Comparison of ENCODE assay signal across 12 cellular contexts in the genomic region with DNA sequence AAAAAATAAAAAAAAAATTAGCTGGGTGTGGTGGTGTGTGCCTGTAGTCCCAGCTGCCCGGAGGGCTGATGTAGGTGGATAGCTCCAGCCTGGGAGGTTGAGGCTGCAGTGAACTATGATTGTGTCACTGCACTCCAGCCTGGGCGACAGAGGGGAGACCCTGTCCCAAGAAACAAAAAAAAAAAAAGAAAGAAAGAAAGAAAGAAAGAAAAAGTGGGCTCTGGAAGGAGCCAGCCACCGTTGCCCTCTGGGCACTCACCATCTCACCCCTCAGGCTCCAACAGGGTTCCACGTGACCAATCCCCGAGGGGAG.
DNase-seq lines count a peak whose midpoint lies in the region; ATAC-seq and TF ChIP-seq lines count a peak whose summit lies in the region.
"Had no signal": no experiment of that assay in that cellular context is flagged by ENCODE, and none has a peak within 500 bp of the region (broad histone marks: within the 10 kb centered on the region; RNA-seq: fewer than 3 reads in every experiment).

No MANE protein-coding gene starts in this region.

- H3K36me3 ChIP-seq in mammary epithelial cell (ENCODE audit: insufficient read depth, low read length) (no peaks in the 10 kb centered on the region), muscle layer of colon (ENCODE audit: insufficient read depth, low read length) (no peaks in the 10 kb centered on the region), tibial nerve (no peaks in the 10 kb centered on the region)
- H3K36me3 ChIP-seq: HAP-1, thoracic aorta had no signal

- H3K9me3 ChIP-seq in mammary epithelial cell (replicated peaks; ENCODE audit: insufficient read depth, low read length) (no peaks in the 10 kb centered on the region), muscle layer of colon (ENCODE audit: low read length) (no peaks in the 10 kb centered on the region), tibial nerve (no peaks in the 10 kb centered on the region)
- H3K9me3 ChIP-seq: HAP-1, thoracic aorta had no signal

- peaks cover 72% of the 10 kb centered on the region for H3K4me1 ChIP-seq in mammary epithelial cell (ENCODE audit: insufficient read depth, low read length)
- H3K4me1 ChIP-seq in muscle layer of colon (ENCODE audit: insufficient read depth, low read length): peaks cover 58% of the 10 kb centered on the region
- peaks cover 0 to 74% (median 45%) of the 10 kb centered on the region in 4 donors for H3K4me1 ChIP-seq in tibial nerve

- no peak for ATAC-seq in HG02759 (IDR thresholded peaks at IDR 0.05; ENCODE audit: unreplicated experiment)

- H3K9ac ChIP-seq in mammary epithelial cell (ENCODE audit: insufficient read depth, low read length) (no peak overlapping the region), muscle layer of colon (ENCODE audit: low read length) (no peak overlapping the region)

- WGBS in mammary epithelial cell (ENCODE audit: low coverage, missing lambda C conversion rate): 70% methylated on average over 2 of the region's 5 CpGs
- 69 to 75% methylated on average over 5 of the region's 5 CpGs for WGBS in tibial nerve, 2 donors

- CTCF ChIA-PET in mammary epithelial cell (lab: Charles Lee; ENCODE audit: low non-redundant PET): interaction anchor here (1.5 kb wide), 1 partner anchor 101 kb away, joined by 10 read pairs; no protein-coding TSS in a partner anchor

- H3K4me3 ChIP-seq in mammary epithelial cell (replicated peaks in 1 of 3; ENCODE audit: insufficient read depth in 1 of 3, low read depth in 2 of 3, low read length in 3 of 3) (no peak overlapping the region), muscle layer of colon (ENCODE audit: low read depth in 1 of 2, low read length in 2 of 2) (no peak overlapping the region), tibial nerve (no peak overlapping the region)
- H3K4me3 ChIP-seq: HAP-1, thoracic aorta had no signal

- H3K27ac ChIP-seq in mammary epithelial cell (ENCODE audit: insufficient read depth, low read depth, low read length) (peak overlapping the region; percentile 77), muscle layer of colon (ENCODE audit: low read depth, low read length) (peak overlapping the region; percentile 39), tibial nerve (peak overlapping the region in 3 of 4 donors; percentile 54 to 79 (median 58))

- no TSS peak for BruUV-seq in mammary epithelial cell (replicated peaks; lab: Mats Ljungman, UMichigan)

- TF ChIP-seq CTCF in mammary epithelial cell (conservative IDR thresholded peaks at IDR 0.05 in 1 of 2, IDR thresholded peaks at IDR 0.05 in 1 of 2; ENCODE audit: extremely low read depth in 1 of 2, insufficient read depth in 1 of 2, low read depth in 1 of 2, low read length in 2 of 2) (no peak), tibial nerve (IDR thresholded peaks at IDR 0.05) (no peak)

- DNase-seq in activated CD8-positive, alpha-beta memory T cell treated with anti-CD3 and anti-CD28 coated beads, Interleukin-2, amount 50 U/mL, for 48 hours: peak; percentile 26
- no peak for DNase-seq in activated CD8-positive, alpha-beta memory T cell treated with anti-CD3 and anti-CD28 coated beads for 24 hours
- DNase-seq in mammary epithelial cell (no peak), tibial nerve (ENCODE audit: low spot score in 2 of 2) (no peak), AG08396 (ENCODE audit: low spot score) (no peak)
- no peak for DNase-seq in stimulated activated CD4-positive, alpha-beta T cell treated with anti-CD3 and anti-CD28 coated beads, Interleukin-2, amount 100 ng/mL, for 24 hours
- DNase-seq: ACHN; activated CD8-positive, alpha-beta memory T cell treated with anti-CD3 and anti-CD28 coated beads, Interleukin-2, amount 50 U/mL, for 4 hours had no signal

- in situ Hi-C loops in mammary epithelial cell (cut with MboI; ENCODE audit: low sequenced_read_pairs in 2 of 2): loop anchor here (5.0 to 10.0 kb wide), 2 partner anchors 91 to 169 kb away; no protein-coding TSS in a partner anchor

- no peak overlapping the region for H2AFZ ChIP-seq in mammary epithelial cell (ENCODE audit: low read depth, low read length)

- intact Hi-C loops in mammary epithelial cell (cut with micrococcal nuclease): loop anchor here (5.0 to 10.0 kb wide), 4 partner anchors 51 to 406 kb away; a partner anchor contains a TSS

- no peak for TF ChIP-seq EP300 in tibial nerve (IDR thresholded peaks at IDR 0.05)

- TF ChIP-seq POLR2A in tibial nerve (IDR thresholded peaks at IDR 0.05): no peak

- dilution Hi-C loops in mammary epithelial cell (cut with HindIII; ENCODE audit: low sequenced_read_pairs): no loop called here

- H3K4me2 ChIP-seq in mammary epithelial cell (ENCODE audit: insufficient read depth, low read depth, low read length): no peak overlapping the region

- H3K27me3 ChIP-seq in mammary epithelial cell (ENCODE audit: insufficient read depth, low read length) (no peaks in the 10 kb centered on the region), muscle layer of colon (ENCODE audit: control insufficient read depth in 1 of 2, insufficient read depth in 2 of 2, low read length in 2 of 2) (no peaks in the 10 kb centered on the region), tibial nerve (no peaks in the 10 kb centered on the region)

- no peaks in the 10 kb centered on the region for H4K20me1 ChIP-seq in mammary epithelial cell (ENCODE audit: insufficient read depth, low read length)

- no peaks in the 10 kb centered on the region for H3K79me2 ChIP-seq in mammary epithelial cell (ENCODE audit: insufficient read depth, low read length)
